In the genomic region with DNA sequence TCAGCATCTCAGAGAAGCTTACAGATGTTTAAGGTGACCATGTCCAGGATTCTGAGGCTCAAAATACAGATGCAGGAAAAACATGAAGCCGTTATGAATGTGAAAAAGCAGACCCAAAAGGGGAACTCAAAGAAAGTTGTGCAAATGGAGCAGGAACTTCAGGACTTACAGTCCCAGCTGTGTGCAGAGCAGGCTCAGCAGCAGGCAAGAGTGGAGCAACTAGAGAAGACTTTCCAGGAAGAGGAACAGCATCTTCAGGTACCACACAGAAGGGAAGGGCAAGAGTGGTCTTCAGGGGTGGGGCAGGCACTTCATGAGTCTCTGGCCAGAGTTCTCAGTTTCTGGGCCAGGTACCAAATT, we compare ENCODE assay signal across 21 cellular contexts. TPM values are rescaled to one million over a fixed set of nuclear protein-coding genes. Genes with fewer than 3 reads are reported as not detected.
A peak's percentile ranks its signal among the peaks of the same experiment; 100 is the strongest.
DNase-seq lines count a peak whose midpoint lies in the region; ATAC-seq and TF ChIP-seq lines count a peak whose summit lies in the region.
"Had no signal": no experiment of that assay in that cellular context is flagged by ENCODE, and none has a peak within 500 bp of the region (broad histone marks: within the 10 kb centered on the region; RNA-seq: fewer than 3 reads in every experiment).

No MANE protein-coding gene starts in this region.

- no peak for ATAC-seq in activated CD8-positive, alpha-beta memory T cell treated with anti-CD3 and anti-CD28 coated beads, Interleukin-2, amount 10 ng/mL, durations not matched to agents 7 days and 5 days
- ATAC-seq in activated CD8-positive, alpha-beta T cell treated with anti-CD3 and anti-CD28 coated beads for 36 hours: no peak
- ATAC-seq: A549 had no signal

- intact Hi-C loops in activated CD8-positive, alpha-beta T cell treated with anti-CD3 and anti-CD28 coated beads for 36 hours (cut with micrococcal nuclease): no loop called here

- in situ Hi-C loops in KBM-7 (cut with MboI; ENCODE audit: low pct_unique_long_range_greater_than_20kb, low sequenced_read_pairs): no loop called here

- TF ChIP-seq CTCF in activated CD8-positive, alpha-beta T cell treated with anti-CD3 and anti-CD28 coated beads for 36 hours (IDR thresholded peaks at IDR 0.05): no peak
- TF ChIP-seq CTCF in neutrophil (IDR thresholded peaks at IDR 0.05): no peak

- H3K27me3 ChIP-seq in neutrophil: no peaks in the 10 kb centered on the region
- H3K27me3 ChIP-seq: MG63, vagina had no signal

- H3K4me1 Mint-ChIP-seq in activated CD8-positive, alpha-beta memory T cell treated with anti-CD3 and anti-CD28 coated beads, Interleukin-2, amount 10 ng/mL, durations not matched to agents 7 days and 5 days: peaks cover 14% of the 10 kb centered on the region
- peaks cover 5% of the 10 kb centered on the region for H3K4me1 Mint-ChIP-seq in activated CD8-positive, alpha-beta T cell treated with anti-CD3 and anti-CD28 coated beads for 36 hours (ENCODE audit: low read depth)

- POLR2A ChIA-PET in activated CD8-positive, alpha-beta T cell treated with anti-CD3 and anti-CD28 coated beads for 36 hours (lab: Charles Lee): no interaction called here

- no peak for DNase-seq in activated CD8-positive, alpha-beta memory T cell treated with anti-CD3 and anti-CD28 coated beads, Interleukin-2, amount 10 ng/mL, durations not matched to agents 7 days and 5 days
- no peak for DNase-seq in activated CD8-positive, alpha-beta memory T cell treated with anti-CD3 and anti-CD28 coated beads, Interleukin-2, amount 50 U/mL, for 48 hours
- DNase-seq in KBM-7 (peak; percentile 14), anterior cingulate cortex (lab: John Stamatoyannopoulos, UW) (no peak), Ammon's horn (ENCODE audit: low spot score) (no peak), NCI-H2171 (lab: John Stamatoyannopoulos, UW) (no peak)
- no peak for DNase-seq in activated CD8-positive, alpha-beta T cell treated with anti-CD3 and anti-CD28 coated beads for 36 hours
- DNase-seq: activated CD4-positive, alpha-beta memory T cell treated with anti-CD3 and anti-CD28 coated beads for 36 hours; cortex of kidney; DMS53; foreskin melanocyte; midbrain; NCI-H526 treated with DMSO at 0.1 percent for 48 hours; SK-N-SH; stimulated activated naive CD4-positive, alpha-beta T cell treated with Interleukin-2 at 50 U/mL for 16 hours had no signal

- H3K36me3 Mint-ChIP-seq in activated CD8-positive, alpha-beta memory T cell treated with anti-CD3 and anti-CD28 coated beads, Interleukin-2, amount 10 ng/mL, durations not matched to agents 7 days and 5 days: peaks cover 29% of the 10 kb centered on the region
- H3K36me3 Mint-ChIP-seq in activated CD8-positive, alpha-beta T cell treated with anti-CD3 and anti-CD28 coated beads for 36 hours (ENCODE audit: low read depth): peaks cover 7% of the 10 kb centered on the region

- no peak overlapping the region for H3K4me3 ChIP-seq in neutrophil (ENCODE audit: low read depth in 1 of 2, low read length in 1 of 2)
- H3K4me3 ChIP-seq: A549, HAP-1, MG63, vagina had no signal

- peak overlapping the region; percentile 37 for H3K27ac ChIP-seq in neutrophil
- H3K27ac ChIP-seq: A549, C4-2B, vagina had no signal

- no peaks in the 10 kb centered on the region for H3K9me3 Mint-ChIP-seq in activated CD8-positive, alpha-beta memory T cell treated with anti-CD3 and anti-CD28 coated beads, Interleukin-2, amount 10 ng/mL, durations not matched to agents 7 days and 5 days (ENCODE audit: low read depth)
- H3K9me3 Mint-ChIP-seq in activated CD8-positive, alpha-beta T cell treated with anti-CD3 and anti-CD28 coated beads for 36 hours: no peaks in the 10 kb centered on the region
- H3K9me3 Mint-ChIP-seq: activated CD4-positive, alpha-beta memory T cell treated with anti-CD3 and anti-CD28 coated beads for 36 hours had no signal

- peaks cover 13% of the 10 kb centered on the region for H3K36me3 ChIP-seq in neutrophil

- H3K27me3 Mint-ChIP-seq in activated CD8-positive, alpha-beta memory T cell treated with anti-CD3 and anti-CD28 coated beads, Interleukin-2, amount 10 ng/mL, durations not matched to agents 7 days and 5 days: no peaks in the 10 kb centered on the region
- no peaks in the 10 kb centered on the region for H3K27me3 Mint-ChIP-seq in activated CD8-positive, alpha-beta T cell treated with anti-CD3 and anti-CD28 coated beads for 36 hours
- H3K27me3 Mint-ChIP-seq: activated CD4-positive, alpha-beta memory T cell treated with anti-CD3 and anti-CD28 coated beads for 36 hours had no signal

- CTCF ChIA-PET in activated CD8-positive, alpha-beta memory T cell treated with anti-CD3 and anti-CD28 coated beads, Interleukin-2, amount 10 ng/mL, durations not matched to agents 7 days and 5 days (lab: Charles Lee): interaction anchor here (1.6 to 4.6 kb wide), 3 partner anchors 8 to 43 kb away, joined by 3 to 23 read pairs (median 8); no protein-coding TSS in a partner anchor
- CTCF ChIA-PET in activated CD8-positive, alpha-beta T cell treated with anti-CD3 and anti-CD28 coated beads for 36 hours (lab: Charles Lee): interaction anchor here (1.1 kb wide), 2 partner anchors 10 to 13 kb away, joined by 3 to 4 read pairs; no protein-coding TSS in a partner anchor

- no peaks in the 10 kb centered on the region for H3K9me3 ChIP-seq in neutrophil
- H3K9me3 ChIP-seq: A549, HAP-1, MG63, SK-N-SH, vagina had no signal

- no peak overlapping the region for H3K4me3 Mint-ChIP-seq in activated CD8-positive, alpha-beta memory T cell treated with anti-CD3 and anti-CD28 coated beads, Interleukin-2, amount 10 ng/mL, durations not matched to agents 7 days and 5 days
- H3K4me3 Mint-ChIP-seq in activated CD8-positive, alpha-beta T cell treated with anti-CD3 and anti-CD28 coated beads for 36 hours: no peak overlapping the region
- H3K4me3 Mint-ChIP-seq: activated CD4-positive, alpha-beta memory T cell treated with anti-CD3 and anti-CD28 coated beads for 36 hours had no signal

- peak overlapping the region; percentile 42 for H3K27ac Mint-ChIP-seq in activated CD8-positive, alpha-beta memory T cell treated with anti-CD3 and anti-CD28 coated beads, Interleukin-2, amount 10 ng/mL, durations not matched to agents 7 days and 5 days
- peak overlapping the region; percentile 44 for H3K27ac Mint-ChIP-seq in activated CD8-positive, alpha-beta T cell treated with anti-CD3 and anti-CD28 coated beads for 36 hours
- H3K27ac Mint-ChIP-seq: activated CD4-positive, alpha-beta memory T cell treated with anti-CD3 and anti-CD28 coated beads for 36 hours had no signal

- H3K4me1 ChIP-seq in neutrophil (ENCODE audit: control insufficient read depth in 1 of 2, insufficient read depth in 1 of 2, low read depth in 1 of 2, low read length in 1 of 2): peaks cover 11 to 12% of the 10 kb centered on the region in 2 experiments
- H3K4me1 ChIP-seq: HAP-1 had no signal

RNA-seq across cellular contexts. Expression of a gene that starts 15.2 kb away (rescaled TPM):
- total RNA-seq in activated CD8-positive, alpha-beta memory T cell treated with anti-CD3 and anti-CD28 coated beads, Interleukin-2, amount 10 ng/mL, durations not matched to agents 7 days and 5 days: 10 to 100 TPM; 28.3 to 31.1 TPM
- 10 to 100 TPM; 19.8 to 21.1 TPM for total RNA-seq in activated CD8-positive, alpha-beta T cell treated with anti-CD3 and anti-CD28 coated beads for 36 hours
